Comparison of ENCODE assay signal across 16 cellular contexts in the genomic region with DNA sequence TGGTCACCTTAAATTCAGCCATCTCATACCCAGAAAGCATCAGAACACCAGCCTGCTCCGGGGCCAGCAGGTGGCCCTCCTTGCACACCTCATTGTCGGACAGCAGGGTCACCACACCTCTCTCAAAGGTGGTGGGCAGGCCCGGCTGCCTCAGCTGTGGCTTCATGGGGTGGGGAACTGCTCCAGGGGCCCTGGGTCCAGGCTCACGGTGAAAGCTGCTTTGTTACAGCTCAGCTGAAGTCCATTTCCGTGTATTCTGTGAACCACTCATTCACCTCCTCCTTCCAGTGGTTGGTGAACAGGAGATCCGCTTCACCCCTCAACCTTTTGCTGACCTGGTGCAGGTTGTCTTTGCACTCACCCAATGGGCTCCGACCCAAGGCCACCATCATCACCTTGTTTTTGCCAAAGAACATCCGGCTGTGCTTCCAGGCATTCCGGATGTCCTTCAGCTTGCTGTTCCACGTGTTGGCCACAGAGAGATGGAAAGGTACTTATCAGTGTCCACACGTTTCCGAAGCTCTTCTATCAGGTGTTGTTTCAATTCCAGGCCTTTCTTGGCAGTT.
DNase-seq lines count a peak whose midpoint lies in the region; ATAC-seq and TF ChIP-seq lines count a peak whose summit lies in the region.
"Had no signal": no experiment of that assay in that cellular context is flagged by ENCODE, and none has a peak within 500 bp of the region (broad histone marks: within the 10 kb centered on the region; RNA-seq: fewer than 3 reads in every experiment).

No MANE protein-coding gene starts in this region.

- intact Hi-C loops in tibial artery (cut with DNase I; ENCODE audit: low total_unique reads), result no loop called here

- H3K36me3 Mint-ChIP-seq in neural crest cell (ENCODE audit: low read depth), result peaks cover 13% of the 10 kb centered on the region

- H3K27ac ChIP-seq in RWPE2 (ENCODE audit: poor library complexity, severe bottlenecking) (no peak overlapping the region), tibial artery (no peak overlapping the region)
- H3K27ac ChIP-seq: foreskin keratinocyte, ovary, stomach, VCaP had no signal

- H3K4me3 ChIP-seq in RWPE2 (ENCODE audit: severe bottlenecking) (no peak overlapping the region), tibial artery (no peak overlapping the region)
- H3K4me3 ChIP-seq: ovary, stomach had no signal

- peaks cover 7% of the 10 kb centered on the region for H3K9me3 Mint-ChIP-seq in neural crest cell

- peak; percentile 5 for TF ChIP-seq CTCF in RWPE2 (IDR thresholded peaks at IDR 0.05; ENCODE audit: poor library complexity, severe bottlenecking)
- TF ChIP-seq CTCF in neural crest cell (conservative IDR thresholded peaks at IDR 0.05), result no peak
- no peak for TF ChIP-seq CTCF in tibial artery (IDR thresholded peaks at IDR 0.05)

- TF ChIP-seq EP300 in Ishikawa (IDR thresholded peaks at IDR 0.05; ENCODE audit: borderline replicate concordance), result no peak

- H3K36me3 ChIP-seq in RWPE2 (ENCODE audit: low read depth) (no peaks in the 10 kb centered on the region), tibial artery (no peaks in the 10 kb centered on the region)
- H3K36me3 ChIP-seq: ovary, stomach had no signal

- H3K27me3 ChIP-seq in RWPE2 (ENCODE audit: insufficient read depth, poor library complexity, severe bottlenecking) (peaks cover 13% of the 10 kb centered on the region), tibial artery (no peaks in the 10 kb centered on the region)
- H3K27me3 ChIP-seq: ovary had no signal

- peak overlapping the region; percentile 19 for H3K4me3 Mint-ChIP-seq in neural crest cell

- peaks cover 23% of the 10 kb centered on the region for H3K4me1 Mint-ChIP-seq in neural crest cell

- DNase-seq in GF-D8 (lab: John Stamatoyannopoulos, UW) (peak; percentile 17), RWPE2 (ENCODE audit: low spot score) (no peak), neural crest cell (ENCODE audit: low read depth, low spot score) (no peak), tibial artery (no peak), A172 (ENCODE audit: low spot score) (no peak)
- DNase-seq: activated effector memory CD4-positive, alpha-beta T cell treated with Interleukin-2 at 50 U/mL for 16 hours; AML-193; central memory CD4-positive, alpha-beta T cell; foreskin keratinocyte; GOT3; left colon; ovary; stomach had no signal

- H3K4me1 ChIP-seq in RWPE2 (ENCODE audit: insufficient read depth, poor library complexity, severe bottlenecking), result no peaks in the 10 kb centered on the region
- H3K4me1 ChIP-seq in tibial artery, result peaks cover 0 to 23% (median 9%) of the 10 kb centered on the region in 4 donors
- H3K4me1 ChIP-seq: foreskin keratinocyte had no signal

- no peak for ATAC-seq in RWPE2 (ENCODE audit: low read depth)
- ATAC-seq in GM21367 (IDR thresholded peaks at IDR 0.05; ENCODE audit: unreplicated experiment), result no peak
- ATAC-seq: foreskin keratinocyte, left colon had no signal

- TF ChIP-seq RAD21 in Ishikawa (IDR thresholded peaks at IDR 0.05; ENCODE audit: low read depth), result peak; percentile 59

- H3K9me3 ChIP-seq in RWPE2 (ENCODE audit: severe bottlenecking) (no peaks in the 10 kb centered on the region), tibial artery (peaks cover 0 to 14% (median 8%) of the 10 kb centered on the region in 3 donors)
- H3K9me3 ChIP-seq: ovary had no signal

- peaks cover 46% of the 10 kb centered on the region for H3K27me3 Mint-ChIP-seq in neural crest cell (ENCODE audit: low read depth)

- no peak overlapping the region for H3K27ac Mint-ChIP-seq in neural crest cell (ENCODE audit: unreplicated experiment)

TF ChIP-seq in Ishikawa, 13 proteins besides CTCF, POLR2A, EP300 and RAD21:
- no peak for TF ChIP-seq TAF1 (IDR thresholded peaks at IDR 0.05; ENCODE audit: low read depth)
TF ChIP-seq in Ishikawa: peak in this region for 0.
